Comparison of ENCODE assay signal across 29 cellular contexts in the genomic region with DNA sequence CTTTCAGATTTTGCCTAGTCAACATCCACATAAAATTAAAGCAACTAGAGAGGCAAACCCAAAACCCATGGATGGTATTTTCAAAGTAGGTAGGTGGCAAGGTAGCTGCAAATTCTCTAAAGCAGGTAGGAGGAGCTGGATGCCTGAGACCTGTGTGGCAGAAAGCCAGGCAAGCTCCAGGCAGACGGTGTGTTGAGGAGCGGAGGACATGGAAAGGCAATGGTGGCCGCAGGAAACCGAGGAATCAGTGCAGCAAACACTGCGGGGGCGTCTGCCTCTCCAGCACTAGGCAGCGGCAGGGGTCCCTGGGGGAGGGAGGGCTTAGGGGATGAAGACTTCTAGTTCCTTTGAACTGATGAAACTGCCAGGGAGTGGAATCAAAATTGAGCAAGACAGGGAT.
DNase-seq lines count a peak whose midpoint lies in the region; ATAC-seq, FAIRE-seq and TF ChIP-seq lines count a peak whose summit lies in the region.
"Had no signal": no experiment of that assay in that cellular context is flagged by ENCODE, and none has a peak within 500 bp of the region (broad histone marks: within the 10 kb centered on the region; RNA-seq: fewer than 3 reads in every experiment).

No MANE protein-coding gene starts in this region.

- intact Hi-C loops in activated naive CD4-positive, alpha-beta T cell treated with anti-CD3 and anti-CD28 coated beads for 36 hours (cut with micrococcal nuclease) = no loop called here
- intact Hi-C loops in K562 (cut with micrococcal nuclease) = no loop called here
- intact Hi-C loops in naive thymus-derived CD4-positive, alpha-beta T cell (cut with micrococcal nuclease) = no loop called here

- H3K9me3 ChIP-seq in K562 (replicated peaks; ENCODE audit: control insufficient read depth, insufficient read depth, low read depth, low read length) = peaks cover 5% of the 10 kb centered on the region
- peaks cover 0 to 7% (median 5%) of the 10 kb centered on the region in 3 experiments for H3K9me3 ChIP-seq in naive thymus-derived CD4-positive, alpha-beta T cell (ENCODE audit: control insufficient read depth in 2 of 3, low read length in 3 of 3)
- H3K9me3 ChIP-seq: adrenal gland, BE2C, body of pancreas had no signal

- TF ChIP-seq CTCF in K562 (IDR thresholded peaks at IDR 0.05 in 2 of 3, conservative IDR thresholded peaks at IDR 0.05 in 1 of 3; ENCODE audit: insufficient read depth in 2 of 3, low read depth in 1 of 3, low read length in 3 of 3) = no peak

- H3K36me3 ChIP-seq in K562 (ENCODE audit: control insufficient read depth, insufficient read depth, low read length) = peaks cover 88% of the 10 kb centered on the region
- peaks cover 8 to 56% (median 22%) of the 10 kb centered on the region in 3 experiments for H3K36me3 ChIP-seq in naive thymus-derived CD4-positive, alpha-beta T cell (ENCODE audit: control insufficient read depth in 2 of 3, insufficient read depth in 3 of 3, low read length in 3 of 3)

- peaks cover 6% of the 10 kb centered on the region for H3K4me1 Mint-ChIP-seq in activated naive CD4-positive, alpha-beta T cell treated with anti-CD3 and anti-CD28 coated beads for 36 hours (ENCODE audit: low read depth)
- peaks cover 7 to 23% (median 17%) of the 10 kb centered on the region in 7 donors for H3K4me1 Mint-ChIP-seq in naive thymus-derived CD4-positive, alpha-beta T cell

- peak overlapping the region; percentile 25 to 74 for H3K27ac Mint-ChIP-seq in activated naive CD4-positive, alpha-beta T cell treated with anti-CD3 and anti-CD28 coated beads, Interleukin-2, amount 50 U/mL, for 72 hours
- H3K27ac Mint-ChIP-seq in activated naive CD4-positive, alpha-beta T cell treated with anti-CD3 and anti-CD28 coated beads for 36 hours = no peak overlapping the region
- H3K27ac Mint-ChIP-seq in naive thymus-derived CD4-positive, alpha-beta T cell = peak overlapping the region in 8 of 9 donors; percentile 26 to 89 (median 68)
- H3K27ac Mint-ChIP-seq: activated CD8-positive, alpha-beta T cell treated with anti-CD3 and anti-CD28 coated beads, Interleukin-2, amount 10 ng/mL, durations not matched to agents 7 days and 5 days; T-helper 2 cell treated with Interferon-gamma antibody and Interleukin-4, amounts not matched to agents 5 μg/mL and 100 μg/mL, for 36 hours had no signal

- H3K4me2 ChIP-seq in K562 (ENCODE audit: insufficient read depth, low read length) = no peak overlapping the region

- ATAC-seq in activated naive CD4-positive, alpha-beta T cell treated with anti-CD3 and anti-CD28 coated beads, Interleukin-2, amount 50 U/mL, for 72 hours = no peak
- ATAC-seq in K562 = no peak
- no peak for ATAC-seq in naive thymus-derived CD4-positive, alpha-beta T cell
- no peak for ATAC-seq in GM21619 (IDR thresholded peaks at IDR 0.05; ENCODE audit: unreplicated experiment)
- ATAC-seq: activated CD8-positive, alpha-beta T cell treated with anti-CD3 and anti-CD28 coated beads, Interleukin-2, amount 10 ng/mL, durations not matched to agents 7 days and 5 days; body of pancreas; GM12878; lower lobe of right lung; natural killer cell; Panc1 had no signal

- TF ChIP-seq EP300 in K562 (IDR thresholded peaks at IDR 0.05; ENCODE audit: low read length) = no peak

- H3K4me3 ChIP-seq in K562 = no peak overlapping the region
- H3K4me3 ChIP-seq in naive thymus-derived CD4-positive, alpha-beta T cell (ENCODE audit: low read length) = no peak overlapping the region
- H3K4me3 ChIP-seq: adrenal gland, body of pancreas, GM12878, lower lobe of right lung had no signal

- H3K27me3 Mint-ChIP-seq in activated naive CD4-positive, alpha-beta T cell treated with anti-CD3 and anti-CD28 coated beads for 36 hours (ENCODE audit: low read depth) = no peaks in the 10 kb centered on the region
- H3K27me3 Mint-ChIP-seq in naive thymus-derived CD4-positive, alpha-beta T cell = no peaks in the 10 kb centered on the region

- no peak for TF ChIP-seq POLR2A in K562 (conservative IDR thresholded peaks at IDR 0.05)

- no peaks in the 10 kb centered on the region for H3K9me1 ChIP-seq in K562 (ENCODE audit: control insufficient read depth, insufficient read depth, low read length)

- POLR2A ChIA-PET in K562 (lab: Yijun Ruan, JAX) = interaction anchor here (2.3 to 2.4 kb wide), 2 partner anchors 8 to 9 kb away, joined by 7 to 9 read pairs; no protein-coding TSS in a partner anchor
- POLR2A ChIA-PET in naive thymus-derived CD4-positive, alpha-beta T cell (lab: Charles Lee) = interaction anchor here (0.7 kb wide), 1 partner anchor 231 kb away, joined by 5 read pairs; no protein-coding TSS in a partner anchor

- H3K4me3 Mint-ChIP-seq in activated naive CD4-positive, alpha-beta T cell treated with anti-CD3 and anti-CD28 coated beads for 36 hours = no peak overlapping the region
- peak overlapping the region in 1 of 10 donors; percentile 56 for H3K4me3 Mint-ChIP-seq in naive thymus-derived CD4-positive, alpha-beta T cell
- H3K4me3 Mint-ChIP-seq: activated CD8-positive, alpha-beta T cell treated with anti-CD3 and anti-CD28 coated beads, Interleukin-2, amount 10 ng/mL, durations not matched to agents 7 days and 5 days; natural killer cell; T-helper 2 cell treated with Interferon-gamma antibody and Interleukin-4, amounts not matched to agents 5 μg/mL and 100 μg/mL, for 36 hours had no signal

- no peak overlapping the region for H3K27ac ChIP-seq in K562 (ENCODE audit: extremely low read depth, low read depth, low read length)
- no peak overlapping the region for H3K27ac ChIP-seq in naive thymus-derived CD4-positive, alpha-beta T cell (ENCODE audit: low read depth, low read length)
- H3K27ac ChIP-seq: adrenal gland, body of pancreas, lower lobe of right lung had no signal

- BruUV-seq in K562 (replicated peaks; lab: Mats Ljungman, UMichigan) = no TSS peak

- peaks cover 40 to 62% of the 10 kb centered on the region in 2 donors for H3K36me3 Mint-ChIP-seq in activated naive CD4-positive, alpha-beta T cell treated with anti-CD3 and anti-CD28 coated beads, Interleukin-2, amount 50 U/mL, for 72 hours
- peaks cover 59% of the 10 kb centered on the region for H3K36me3 Mint-ChIP-seq in activated naive CD4-positive, alpha-beta T cell treated with anti-CD3 and anti-CD28 coated beads for 36 hours (ENCODE audit: low read depth)
- H3K36me3 Mint-ChIP-seq in naive thymus-derived CD4-positive, alpha-beta T cell = peaks cover 37 to 70% (median 62%) of the 10 kb centered on the region in 5 donors

- no peaks in the 10 kb centered on the region for H3K27me3 ChIP-seq in K562 (ENCODE audit: control insufficient read depth in 2 of 2, insufficient read depth in 2 of 2, low read length in 2 of 2)
- H3K27me3 ChIP-seq in naive thymus-derived CD4-positive, alpha-beta T cell (ENCODE audit: control insufficient read depth in 2 of 2, insufficient read depth in 2 of 2, low read length in 2 of 2) = no peaks in the 10 kb centered on the region
- H3K27me3 ChIP-seq: adrenal gland, BE2C, body of pancreas had no signal

- no peaks in the 10 kb centered on the region; the same call in 2 of the 3 replicates for H3K79me2 ChIP-seq in K562 (ENCODE audit: control insufficient read depth, insufficient read depth, low read length)

- H2AFZ ChIP-seq in K562 (ENCODE audit: low read depth, low read length) = no peak overlapping the region

- FAIRE-seq in K562 (lab: Jason Lieb, UNC) = no peak
- FAIRE-seq: endometrium, GM12878 had no signal

- H3K9me3 Mint-ChIP-seq in activated naive CD4-positive, alpha-beta T cell treated with anti-CD3 and anti-CD28 coated beads, Interleukin-2, amount 50 U/mL, for 72 hours = peaks cover 5 to 18% of the 10 kb centered on the region in 2 donors
- H3K9me3 Mint-ChIP-seq in activated naive CD4-positive, alpha-beta T cell treated with anti-CD3 and anti-CD28 coated beads for 36 hours = peaks cover 12% of the 10 kb centered on the region
- H3K9me3 Mint-ChIP-seq in naive thymus-derived CD4-positive, alpha-beta T cell = peaks cover 6 to 21% (median 14%) of the 10 kb centered on the region in 11 donors
- H3K9me3 Mint-ChIP-seq: natural killer cell had no signal

- CTCF ChIA-PET in activated naive CD4-positive, alpha-beta T cell treated with anti-CD3 and anti-CD28 coated beads for 36 hours (lab: Charles Lee) = interaction anchor here (1.0 kb wide), 1 partner anchor 16 kb away, joined by 3 read pairs; no protein-coding TSS in a partner anchor
- CTCF ChIA-PET in K562 (lab: Yijun Ruan, JAX; ENCODE audit: low intra/inter-chr PET ratio) = no interaction called here
- CTCF ChIA-PET in naive thymus-derived CD4-positive, alpha-beta T cell (lab: Charles Lee) = interaction anchor here (0.6 kb wide), 1 partner anchor 14 kb away, joined by 3 read pairs; no protein-coding TSS in a partner anchor

- H3K9ac ChIP-seq in K562 (ENCODE audit: insufficient read depth in 1 of 2, low read depth in 2 of 2, low read length in 2 of 2) = no peak overlapping the region

- in situ Hi-C loops in K562 (cut with MboI) = no loop called here

- H3K4me1 ChIP-seq in K562 (replicated peaks in 1 of 2; ENCODE audit: control insufficient read depth in 2 of 2, insufficient read depth in 2 of 2, low read length in 2 of 2) = 0 out of 5 replicates have a peak, but pooled peaks cover 0 to 3% of the 10 kb centered on the region in 2 experiments
- H3K4me1 ChIP-seq in naive thymus-derived CD4-positive, alpha-beta T cell (ENCODE audit: control insufficient read depth in 2 of 2, insufficient read depth in 2 of 2, low read length in 2 of 2) = peaks cover 0 to 3% of the 10 kb centered on the region in 2 donors
- H3K4me1 ChIP-seq: adrenal gland, BE2C, body of pancreas, lower lobe of right lung had no signal

- no peak for TF ChIP-seq RAD21 in K562 (CRISPR knock-in tag; conservative IDR thresholded peaks at IDR 0.05 in 1 of 2, IDR thresholded peaks at IDR 0.05 in 1 of 2)

- 96% methylated on average over 7 of the region's 7 CpGs for WGBS in K562 (ENCODE audit: insufficient coverage, low coverage, missing lambda C conversion rate)

- no peaks in the 10 kb centered on the region for H4K20me1 ChIP-seq in K562 (replicated peaks; ENCODE audit: control insufficient read depth, insufficient read depth, low read length)

- DNase-seq in activated naive CD4-positive, alpha-beta T cell treated with anti-CD3 and anti-CD28 coated beads, Interleukin-2, amount 50 U/mL, for 72 hours (ENCODE audit: low spot score in 2 of 2) = no peak
- no peak for DNase-seq in activated naive CD4-positive, alpha-beta T cell treated with anti-CD3 and anti-CD28 coated beads for 36 hours
- no peak for DNase-seq in K562 (ENCODE audit: extremely low read depth in 1 of 4, low spot score in 3 of 4)
- DNase-seq in naive thymus-derived CD4-positive, alpha-beta T cell = no peak
- DNase-seq in kidney tubule cell (ENCODE audit: low spot score) = no peak
- DNase-seq in AML-193 (lab: John Stamatoyannopoulos, UW) = no peak
- DNase-seq: activated CD4-positive, alpha-beta T cell treated with anti-CD3 and anti-CD28 coated beads for 1 hour; activated CD8-positive, alpha-beta T cell treated with anti-CD3 and anti-CD28 coated beads, Interleukin-2, amount 10 ng/mL, durations not matched to agents 7 days and 5 days; activated effector memory CD4-positive, alpha-beta T cell treated with Interleukin-2 at 50 U/mL for 16 hours; adrenal gland; BE2C; body of pancreas; cerebellar nuclear complex; DMS 273 treated with DMSO at 0.1 percent for 48 hours; foreskin melanocyte; IMR-90; kidney glomerular epithelial cell; lower lobe of right lung; natural killer cell; NCI-H2107; NCI-H345; NCI-H69; SHP77; stimulated activated naive CD4-positive, alpha-beta T cell had no signal

TF ChIP-seq in K562, 482 proteins besides CTCF, POLR2A, EP300 and RAD21 (continues in another document):
- TF ChIP-seq CXXC5 (CRISPR knock-in tag; IDR thresholded peaks at IDR 0.05) = no peak
